Comparison of ENCODE assay signal across 27 cellular contexts in genomic region chr1:247096958-247097357, GRCh38.
"Had no signal": no experiment of that assay in that cellular context is flagged by ENCODE, and none has a peak within 500 bp of the region (broad histone marks: within the 10 kb centered on the region; RNA-seq: fewer than 3 reads in every experiment).

No MANE protein-coding gene starts in this region.

- DNase-seq: effector CD8-positive, alpha-beta T cell; endodermal cell; erythroblast; esophagus squamous epithelium; foreskin melanocyte; hypothalamus; immature natural killer cell; islet precursor cell; kidney glomerular epithelial cell; left ventricle myocardium superior; lower lobe of right lung; naive thymus-derived CD8-positive, alpha-beta T cell; nephron progenitor cell; nucleus accumbens; right cardiac atrium; spleen; stimulated activated CD4-positive, alpha-beta T cell treated with anti-CD3 and anti-CD28 coated beads, Interleukin-4, amount 100 ng/mL, for 4 hours; stimulated activated naive CD8-positive, alpha-beta T cell treated with anti-CD3 and anti-CD28 coated beads, Interleukin-15, Interleukin-2, amounts not matched to agents 100 U/mL and 50 U/mL, for 24 hours; substantia nigra; testis; tibial artery had no signal

- H3K27ac ChIP-seq: esophagus squamous epithelium, lower lobe of right lung, prostate gland, skin epidermis, spleen, testis, tibial artery had no signal

- FAIRE-seq: colon had no signal

- H3K4me1 ChIP-seq: esophagus squamous epithelium, lower lobe of right lung, prostate gland, spleen, testis, tibial artery had no signal

- H3K27me3 ChIP-seq: esophagus squamous epithelium, spleen, testis, tibial artery had no signal

- H3K27me3 Mint-ChIP-seq: naive thymus-derived CD8-positive, alpha-beta T cell; stimulated activated memory B cell treated with anti-CD40 and anti-IgM and Interleukin-4, amounts not matched to agents 10 μg/mL and 1 μg/mL and 100 μg/mL, for 72 hours; type B pancreatic cell had no signal

- H3K4me1 Mint-ChIP-seq: nephron progenitor cell; stimulated activated memory B cell treated with anti-CD40 and anti-IgM and Interleukin-4, amounts not matched to agents 10 μg/mL and 1 μg/mL and 100 μg/mL, for 72 hours had no signal

- H3K4me3 Mint-ChIP-seq: dendritic cell treated with granulocyte-macrophage colony-stimulating factor and Interleukin-4, amounts not matched to agents 40 ng/mL and 50 ng/mL, for 4 days; endodermal cell; immature natural killer cell; naive thymus-derived CD8-positive, alpha-beta T cell; nephron progenitor cell; stimulated activated memory B cell treated with anti-CD40 and anti-IgM and Interleukin-4, amounts not matched to agents 10 μg/mL and 1 μg/mL and 100 μg/mL, for 72 hours; type B pancreatic cell had no signal

- ATAC-seq: left ventricle myocardium superior; lower lobe of right lung; naive thymus-derived CD8-positive, alpha-beta T cell; right cardiac atrium; stimulated activated memory B cell treated with anti-CD40 and anti-IgM and Interleukin-4, amounts not matched to agents 10 μg/mL and 1 μg/mL and 100 μg/mL, for 72 hours; stimulated activated naive CD8-positive, alpha-beta T cell treated with anti-CD3 and anti-CD28 coated beads, Interleukin-15, Interleukin-2, amounts not matched to agents 100 U/mL and 50 U/mL, for 24 hours had no signal

- H3K9me3 ChIP-seq: prostate gland, testis had no signal

- H3K27ac Mint-ChIP-seq: dendritic cell treated with granulocyte-macrophage colony-stimulating factor and Interleukin-4, amounts not matched to agents 40 ng/mL and 50 ng/mL, for 4 days; endodermal cell; immature natural killer cell; naive thymus-derived CD8-positive, alpha-beta T cell; nephron progenitor cell; stimulated activated memory B cell treated with anti-CD40 and anti-IgM and Interleukin-4, amounts not matched to agents 10 μg/mL and 1 μg/mL and 100 μg/mL, for 72 hours had no signal

- H3K4me3 ChIP-seq: esophagus squamous epithelium, lower lobe of right lung, prostate gland, skin epidermis, spleen, testis, tibial artery had no signal
